In genomic region chr1:40338745-40339419, GRCh38 we compare ENCODE assay signal across 8 cellular contexts. TPM values are rescaled to one million over a fixed set of nuclear protein-coding genes. Genes with fewer than 3 reads are reported as not detected.
DNase-seq lines count a peak whose midpoint lies in the region; ATAC-seq, FAIRE-seq and TF ChIP-seq lines count a peak whose summit lies in the region.

No MANE protein-coding gene starts in this region.

- no peaks in the 10 kb centered on the region for H3K79me2 ChIP-seq in fibroblast of lung (ENCODE audit: control insufficient read depth, insufficient read depth, low read length)

- H3K4me3 Mint-ChIP-seq in nephron = no peak overlapping the region
- H3K4me3 Mint-ChIP-seq in stimulated activated naive B cell treated with anti-CD40 and anti-IgM and Interleukin-4, amounts not matched to agents 10 μg/mL and 1 μg/mL and 100 μg/mL, for 72 hours = peak overlapping the region; percentile 42 to 77

- FAIRE-seq in RCC 7860 (lab: Jason Lieb, UNC) = no peak

- TF ChIP-seq CTCF in fibroblast of lung (conservative IDR thresholded peaks at IDR 0.05 in 1 of 2, IDR thresholded peaks at IDR 0.05 in 1 of 2; ENCODE audit: low read depth in 1 of 2, low read length in 2 of 2) (peak; percentile 95 to 100), nephron (IDR thresholded peaks at IDR 0.05; ENCODE audit: unreplicated experiment in 3 of 3) (peak; percentile 94 to 99 (median 98))

- H3K4me3 ChIP-seq in fibroblast of lung (replicated peaks in 1 of 4; ENCODE audit: control extremely low read depth in 1 of 4, insufficient read depth in 1 of 4, low read depth in 3 of 4, low read length in 4 of 4) = peak overlapping the region in 1 of 4 experiments; percentile 35

- H3K4me1 ChIP-seq in fibroblast of lung (ENCODE audit: control insufficient read depth, extremely low read depth, insufficient read depth, low read length) = peaks cover 3% of the 10 kb centered on the region

- H3K9me3 Mint-ChIP-seq in nephron = peaks cover 9% of the 10 kb centered on the region
- H3K9me3 Mint-ChIP-seq in stimulated activated naive B cell treated with anti-CD40 and anti-IgM and Interleukin-4, amounts not matched to agents 10 μg/mL and 1 μg/mL and 100 μg/mL, for 72 hours = peaks cover 0 to 3% of the 10 kb centered on the region in 2 donors

- H3K36me3 Mint-ChIP-seq in nephron (ENCODE audit: low read depth) = no peaks in the 10 kb centered on the region
- no peaks in the 10 kb centered on the region for H3K36me3 Mint-ChIP-seq in stimulated activated naive B cell treated with anti-CD40 and anti-IgM and Interleukin-4, amounts not matched to agents 10 μg/mL and 1 μg/mL and 100 μg/mL, for 72 hours

- H3K36me3 ChIP-seq in fibroblast of lung (ENCODE audit: control insufficient read depth, insufficient read depth, low read length) = no peaks in the 10 kb centered on the region

- DNase-seq in GDM1 (lab: John Stamatoyannopoulos, UW) (peak; percentile 76), LoVo (ENCODE audit: low spot score) (peak; percentile 73), RCC 7860 (ENCODE audit: low spot score) (peak; percentile 64), activated T-helper 1 cell treated with Interleukin-2 at 50 U/mL for 16 hours (ENCODE audit: low read depth) (peak; percentile 77), fibroblast of lung (ENCODE audit: low read depth in 2 of 2) (peak; percentile 61 to 77)
- DNase-seq in stimulated activated naive B cell treated with anti-CD40 and anti-IgM and Interleukin-4, amounts not matched to agents 10 μg/mL and 1 μg/mL and 100 μg/mL, for 72 hours = peak; percentile 83

- H3K27ac ChIP-seq in fibroblast of lung (ENCODE audit: insufficient read depth, low read length) = no peak overlapping the region

- peak overlapping the region; percentile 77 for H3K4me2 ChIP-seq in fibroblast of lung (ENCODE audit: extremely low read depth, insufficient read depth, low read length)

- H2AFZ ChIP-seq in fibroblast of lung (ENCODE audit: low read length) = peak overlapping the region; percentile 61

- H4K20me1 ChIP-seq in fibroblast of lung (ENCODE audit: control insufficient read depth, extremely low read depth, insufficient read depth, low read length) = no peaks in the 10 kb centered on the region

- H3K27me3 ChIP-seq in fibroblast of lung (ENCODE audit: control insufficient read depth, insufficient read depth, low read length) = no peaks in the 10 kb centered on the region

- no peaks in the 10 kb centered on the region for H3K9me3 ChIP-seq in fibroblast of lung (ENCODE audit: control insufficient read depth, insufficient read depth, low read depth, low read length)

- H3K27ac Mint-ChIP-seq in nephron = no peak overlapping the region
- H3K27ac Mint-ChIP-seq in stimulated activated naive B cell treated with anti-CD40 and anti-IgM and Interleukin-4, amounts not matched to agents 10 μg/mL and 1 μg/mL and 100 μg/mL, for 72 hours = peak overlapping the region; percentile 11

- no peaks in the 10 kb centered on the region for H3K4me1 Mint-ChIP-seq in nephron
- H3K4me1 Mint-ChIP-seq in stimulated activated naive B cell treated with anti-CD40 and anti-IgM and Interleukin-4, amounts not matched to agents 10 μg/mL and 1 μg/mL and 100 μg/mL, for 72 hours = peaks cover 31 to 49% of the 10 kb centered on the region in 2 donors

- ATAC-seq in stimulated activated naive B cell treated with anti-CD40 and anti-IgM and Interleukin-4, amounts not matched to agents 10 μg/mL and 1 μg/mL and 100 μg/mL, for 72 hours (replicated peaks) = peak; percentile 94 to 95
- no peak for ATAC-seq in GM18498 (IDR thresholded peaks at IDR 0.05; ENCODE audit: unreplicated experiment)

- H3K27me3 Mint-ChIP-seq in nephron (ENCODE audit: low read depth) = peaks cover 31% of the 10 kb centered on the region
- no peaks in the 10 kb centered on the region for H3K27me3 Mint-ChIP-seq in stimulated activated naive B cell treated with anti-CD40 and anti-IgM and Interleukin-4, amounts not matched to agents 10 μg/mL and 1 μg/mL and 100 μg/mL, for 72 hours

- no peak overlapping the region for H3K9ac ChIP-seq in fibroblast of lung (ENCODE audit: insufficient read depth, low read length)

RNA-seq across cellular contexts. Expression of gene COL9A2, which starts 21.8 kb away (rescaled TPM):
- total RNA-seq in fibroblast of lung = 2.1 and 2.8 TPM in 2 replicates
- 0.40 and 1.3 TPM in 2 replicates for polyA plus RNA-seq in fibroblast of lung
- polyA plus RNA-seq in fibroblast of lung (2012) = 0.97 and 3.0 TPM in 2 replicates
- 0.96 and 1.6 TPM in 2 replicates for polyA minus RNA-seq in fibroblast of lung (ENCODE audit: low replicate concordance)

RNA-seq across cellular contexts. Expression of gene SMAP2, which starts 34.6 kb away (rescaled TPM):
- 7.7 and 16.7 TPM in 2 replicates for total RNA-seq in fibroblast of lung
- polyA plus RNA-seq in fibroblast of lung = 28.7 and 35.0 TPM in 2 replicates
- 26.8 and 31.1 TPM in 2 replicates for polyA plus RNA-seq in fibroblast of lung (2012)
- 40.1 and 46.1 TPM in 2 replicates for polyA minus RNA-seq in fibroblast of lung (ENCODE audit: low replicate concordance)

Comparison
In these comparisons a context has a peak if more than half of its experiments do, and no peak if none do; other contexts are left out.
1. H3K4me3 Mint-ChIP-seq: peak in stimulated activated naive B cell treated with anti-CD40 and anti-IgM and Interleukin-4, amounts not matched to agents 10 μg/mL and 1 μg/mL and 100 μg/mL, for 72 hours (2 of 2); none in nephron (0 of 3).
2. Peak in every context shown above with its lines, with median percentiles within 50 percentile points of each other: DNase-seq.